In the genomic region with DNA sequence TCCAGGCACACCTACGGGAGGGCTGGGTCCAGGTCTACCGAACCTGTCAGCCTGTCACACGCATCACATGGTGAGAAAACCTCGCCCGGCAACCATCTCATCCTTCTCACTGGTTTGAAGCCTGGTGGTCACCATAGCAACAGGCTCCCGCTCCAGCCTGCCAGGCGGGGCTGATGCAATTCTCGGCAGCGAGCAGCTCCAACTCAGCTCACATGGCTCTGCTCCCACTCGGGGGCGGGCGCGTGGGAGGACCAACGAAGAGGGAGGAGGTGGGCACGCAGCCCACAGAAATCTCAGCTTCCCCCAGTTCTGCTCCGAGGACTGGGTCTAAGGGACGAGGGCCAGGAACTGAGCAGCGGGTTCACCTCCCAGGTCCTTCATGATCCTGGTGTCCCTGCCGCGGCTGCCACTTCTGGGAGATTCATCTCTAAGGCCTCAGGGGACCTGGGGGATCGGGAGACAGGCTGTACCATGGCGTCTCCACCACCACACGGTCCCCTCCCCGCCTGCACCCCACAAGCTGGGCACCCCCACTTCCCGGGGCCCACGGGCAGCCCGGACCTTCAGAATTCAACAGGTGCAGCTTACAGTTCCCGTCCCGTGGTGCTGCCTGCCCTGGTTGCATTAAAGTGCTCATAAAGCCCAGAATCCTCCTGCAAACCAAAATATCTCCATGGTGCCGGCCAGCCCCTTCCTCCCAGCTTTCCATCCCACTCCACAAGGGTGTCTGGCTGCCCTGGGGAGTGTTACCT, we compare ENCODE assay signal across 1 cellular context.
TF ChIP-seq lines count a peak whose summit lies in the region.

No MANE protein-coding gene starts in this region.

TF ChIP-seq in H1, 55 proteins besides CTCF, POLR2A, EP300 and RAD21 (continued from another document):
- TF ChIP-seq CEBPB (IDR thresholded peaks at IDR 0.05; ENCODE audit: low read depth, low read length): peak; percentile 88
